8 cellular contexts compared by ENCODE assay signal in genomic region chr3:130276203-130276803, GRCh38.
A peak's percentile ranks its signal among the peaks of the same experiment; 100 is the strongest.
DNase-seq lines count a peak whose midpoint lies in the region; ATAC-seq and TF ChIP-seq lines count a peak whose summit lies in the region.

No MANE protein-coding gene starts in this region.

- no peak overlapping the region for H3K4me3 Mint-ChIP-seq in WTC11

- H4K20me1 ChIP-seq in DND-41 (ENCODE audit: insufficient read depth, low read length), result no peaks in the 10 kb centered on the region

- H3K36me3 ChIP-seq in DND-41 (ENCODE audit: insufficient read depth, low read length), result no peaks in the 10 kb centered on the region
- no peaks in the 10 kb centered on the region for H3K36me3 ChIP-seq in HEK293 (ENCODE audit: control insufficient read depth in 2 of 2, insufficient read depth in 1 of 2, low read length in 2 of 2)
- H3K36me3 ChIP-seq in left ventricle myocardium inferior, result no peaks in the 10 kb centered on the region

- peak; percentile 20 for DNase-seq in DND-41
- peak; percentile 72 for DNase-seq in NCI-H2107 treated with DMSO at 0.1 percent for 48 hours (lab: John Stamatoyannopoulos, UW; ENCODE audit: unreplicated experiment)
- DNase-seq in WTC11 (ENCODE audit: low spot score), result no peak
- DNase-seq in left ventricle myocardium inferior, result no peak
- DNase-seq in skeletal muscle cell (ENCODE audit: low read depth), result peak; percentile 16
- no peak for DNase-seq in T1000 (lab: John Stamatoyannopoulos, UW)
- no peak for DNase-seq in activated CD4-positive, alpha-beta T cell treated with anti-CD3 and anti-CD28 coated beads, Interleukin-2, amount 50 U/mL, for 48 hours

- no peaks in the 10 kb centered on the region for H3K4me1 Mint-ChIP-seq in WTC11

- H3K27me3 ChIP-seq in DND-41 (ENCODE audit: insufficient read depth, low read length, poor library complexity), result peaks cover 18% of the 10 kb centered on the region
- H3K27me3 ChIP-seq in left ventricle myocardium inferior (ENCODE audit: low read depth), result peaks cover 29% of the 10 kb centered on the region

- H3K4me3 ChIP-seq in DND-41 (ENCODE audit: low read depth in 1 of 2, low read length in 2 of 2) (no peak overlapping the region), HEK293 (ENCODE audit: low read depth, low read length) (no peak overlapping the region), left ventricle myocardium inferior (no peak overlapping the region), skeletal muscle cell (ENCODE audit: low read depth, low read length) (no peak overlapping the region)

- H3K9me3 ChIP-seq in DND-41 (ENCODE audit: insufficient read depth, low read length, severe bottlenecking), result no peaks in the 10 kb centered on the region
- H3K9me3 ChIP-seq in HEK293 (ENCODE audit: control insufficient read depth, insufficient read depth, low read depth, low read length), result no peaks in the 10 kb centered on the region
- peaks cover 7% of the 10 kb centered on the region for H3K9me3 ChIP-seq in left ventricle myocardium inferior (replicated peaks)

- no peak overlapping the region for H3K27ac ChIP-seq in DND-41 (ENCODE audit: low read length)
- H3K27ac ChIP-seq in HEK293 (ENCODE audit: extremely low read depth, low read depth, low read length), result no peak overlapping the region
- H3K27ac ChIP-seq in left ventricle myocardium inferior (replicated peaks), result no peak overlapping the region

- H3K9me3 Mint-ChIP-seq in WTC11, result no peaks in the 10 kb centered on the region

- H3K27ac Mint-ChIP-seq in WTC11, result no peak overlapping the region

- POLR2A ChIA-PET in HEK293 (lab: Yijun Ruan, JAX) (no interaction called here), WTC11 (lab: Charles Lee) (no interaction called here)

- no peaks in the 10 kb centered on the region for H3K36me3 Mint-ChIP-seq in WTC11

- H3K79me2 ChIP-seq in DND-41 (ENCODE audit: insufficient read depth, low read length), result no peaks in the 10 kb centered on the region

- peak; percentile 68 for ATAC-seq in DND-41 (ENCODE audit: insufficient read depth, low read depth)
- ATAC-seq in WTC11, result peak; percentile 93

- H3K27me3 Mint-ChIP-seq in WTC11 (ENCODE audit: low read depth), result no peaks in the 10 kb centered on the region

- H2AFZ ChIP-seq in DND-41 (ENCODE audit: low read depth, low read length), result no peak overlapping the region

- TF ChIP-seq CTCF in DND-41 (IDR thresholded peaks at IDR 0.05; ENCODE audit: borderline replicate concordance, extremely low read depth, low read length, poor library complexity, severe bottlenecking) (peak; percentile 89), HEK293 (tag by site-specific recombination; IDR thresholded peaks at IDR 0.05) (peak; percentile 41; the same call in 1 of the 2 replicates), WTC11 (IDR thresholded peaks at IDR 0.05) (peak; percentile 79), left ventricle myocardium inferior (IDR thresholded peaks at IDR 0.05; ENCODE audit: borderline replicate concordance) (peak; percentile 77)

- intact Hi-C loops in left ventricle myocardium inferior (cut with micrococcal nuclease), result no loop called here

- H3K4me1 ChIP-seq in DND-41 (ENCODE audit: insufficient read depth, low read length), result no peaks in the 10 kb centered on the region
- no peaks in the 10 kb centered on the region for H3K4me1 ChIP-seq in HEK293 (ENCODE audit: control insufficient read depth, insufficient read depth, low read length)
- no peaks in the 10 kb centered on the region for H3K4me1 ChIP-seq in left ventricle myocardium inferior

- CTCF ChIA-PET in HEK293 (lab: Yijun Ruan, JAX) (interaction anchor here (0.5 to 4.2 kb wide), 22 partner anchors 10 to 759 kb away, joined by 3 to 39 read pairs (median 3); no protein-coding TSS in a partner anchor), WTC11 (lab: Charles Lee) (interaction anchor here (0.6 to 2.4 kb wide), 51 partner anchors 9 to 1106 kb away, joined by 3 to 19 read pairs (median 4); partner anchors contain the start of genes ATP2C1, COL6A5 and COL6A6)

- H3K9ac ChIP-seq in DND-41 (ENCODE audit: low read depth, low read length), result no peak overlapping the region

- H3K4me2 ChIP-seq in DND-41 (ENCODE audit: insufficient read depth, low read length), result no peak overlapping the region

TF ChIP-seq in HEK293, 187 proteins besides CTCF, POLR2A, EP300 and RAD21:
- TF ChIP-seq ZNF202 (tag by site-specific recombination; IDR thresholded peaks at IDR 0.05; ENCODE audit: borderline replicate concordance) (no peak), ZNF175 (tag by site-specific recombination; IDR thresholded peaks at IDR 0.05) (no peak), RBAK (tag by site-specific recombination; IDR thresholded peaks at IDR 0.05) (no peak), ZNF660 (tag by site-specific recombination; IDR thresholded peaks at IDR 0.05) (0 out of 2 replicates have a peak, but pooled peaks have one; percentile 26), PRDM10 (tag by site-specific recombination; IDR thresholded peaks at IDR 0.05) (peak; percentile 65), ZNF654 (tag by site-specific recombination; IDR thresholded peaks at IDR 0.05; ENCODE audit: low read depth) (peak; percentile 67), ZSCAN30 (tag by site-specific recombination; IDR thresholded peaks at IDR 0.05) (no peak)

TF ChIP-seq in WTC11, 78 proteins besides CTCF, POLR2A, EP300 and RAD21:
- TF ChIP-seq NR1H2 (CRISPR knock-in tag; IDR thresholded peaks at IDR 0.05), result no peak
- TF ChIP-seq CREB1 (CRISPR knock-in tag; IDR thresholded peaks at IDR 0.05), result no peak
- TF ChIP-seq FOXP4 (CRISPR knock-in tag; IDR thresholded peaks at IDR 0.05), result no peak
- no peak for TF ChIP-seq NFYB (CRISPR knock-in tag; conservative IDR thresholded peaks at IDR 0.05; ENCODE audit: low read depth)
- no peak for TF ChIP-seq ZNF425 (CRISPR knock-in tag; conservative IDR thresholded peaks at IDR 0.05)
- no peak for TF ChIP-seq OVOL2 (CRISPR knock-in tag; IDR thresholded peaks at IDR 0.05; ENCODE audit: borderline replicate concordance)
- TF ChIP-seq ZNF396 (CRISPR knock-in tag; IDR thresholded peaks at IDR 0.05; ENCODE audit: borderline replicate concordance), result no peak
- TF ChIP-seq SMAD3 (CRISPR knock-in tag; IDR thresholded peaks at IDR 0.05; ENCODE audit: borderline replicate concordance), result no peak
- TF ChIP-seq ATF3 (CRISPR knock-in tag; conservative IDR thresholded peaks at IDR 0.05), result no peak
- no peak for TF ChIP-seq E2F4 (CRISPR knock-in tag; IDR thresholded peaks at IDR 0.05; ENCODE audit: borderline replicate concordance, low read depth)
- TF ChIP-seq ZNF232 (CRISPR knock-in tag; IDR thresholded peaks at IDR 0.05), result no peak
- no peak for TF ChIP-seq EMX1 (CRISPR knock-in tag; IDR thresholded peaks at IDR 0.05)
- TF ChIP-seq TEAD1 (CRISPR knock-in tag; IDR thresholded peaks at IDR 0.05), result no peak
- TF ChIP-seq ZMAT4 (CRISPR knock-in tag; IDR thresholded peaks at IDR 0.05), result no peak
- TF ChIP-seq TEAD4 (CRISPR knock-in tag; IDR thresholded peaks at IDR 0.05), result no peak

Comparison
In these comparisons a context has a peak if more than half of its experiments do, and no peak if none do; other contexts are left out.
1. DNase-seq: peak in DND-41 (single experiment), NCI-H2107 treated with DMSO at 0.1 percent for 48 hours (single experiment) and skeletal muscle cell (single experiment); none in WTC11 (single experiment), left ventricle myocardium inferior (single experiment), T1000 (single experiment) and activated CD4-positive, alpha-beta T cell treated with anti-CD3 and anti-CD28 coated beads, Interleukin-2, amount 50 U/mL, for 48 hours (0 of 2).
2. Peak in every context shown above with its lines, with median percentiles within 50 percentile points of each other: CTCF ChIP-seq.